13 cellular contexts compared by ENCODE assay signal in the genomic region with DNA sequence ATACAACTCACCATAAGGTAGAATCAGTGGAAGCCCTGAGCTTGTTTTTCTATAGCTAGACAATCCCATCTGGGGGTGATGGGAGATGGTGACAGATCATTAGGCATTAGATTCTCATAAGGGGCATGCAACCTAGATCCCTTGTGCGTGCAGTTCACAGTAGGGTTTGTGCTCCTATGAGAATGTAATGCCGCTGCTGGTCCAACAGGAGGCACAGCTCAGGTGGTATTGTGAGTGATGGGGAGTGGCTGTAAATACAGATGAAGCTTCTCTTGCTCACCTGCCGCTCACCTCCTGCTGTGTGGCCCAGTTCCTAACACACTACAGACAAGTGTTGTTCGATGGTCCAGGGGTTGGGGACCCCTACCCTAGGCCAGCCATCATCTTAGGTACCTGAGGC. TPM values are rescaled to one million over a fixed set of nuclear protein-coding genes. Genes with fewer than 3 reads are reported as not detected.
DNase-seq lines count a peak whose midpoint lies in the region; ATAC-seq and TF ChIP-seq lines count a peak whose summit lies in the region.
"Had no signal": no experiment of that assay in that cellular context is flagged by ENCODE, and none has a peak within 500 bp of the region (broad histone marks: within the 10 kb centered on the region; RNA-seq: fewer than 3 reads in every experiment).

No MANE protein-coding gene starts in this region.

- no peaks in the 10 kb centered on the region for H3K9me3 Mint-ChIP-seq in effector memory CD8-positive, alpha-beta T cell
- no peaks in the 10 kb centered on the region for H3K9me3 Mint-ChIP-seq in activated T-helper 2 cell treated with anti-CD3 and anti-CD28 coated beads, Interferon-gamma antibody, Interleukin-2, Interleukin-4, amounts not matched to agents 10 μg/mL and 5 μg/mL and 100 μg/mL, durations not matched to agents 14 hours and 24 hours and 36 hours

- H3K4me1 ChIP-seq in uterus: no peaks in the 10 kb centered on the region

- TF ChIP-seq CTCF in 22Rv1 (IDR thresholded peaks at IDR 0.05) (0 out of 2 replicates have a peak, but pooled peaks have one; percentile 16), uterus (IDR thresholded peaks at IDR 0.05) (no peak)

- H3K9me3 ChIP-seq in uterus: no peaks in the 10 kb centered on the region
- H3K9me3 ChIP-seq: heart right ventricle, testis had no signal

- H3K27me3 Mint-ChIP-seq in effector memory CD8-positive, alpha-beta T cell: peaks cover 25 to 26% of the 10 kb centered on the region in 2 donors
- H3K27me3 Mint-ChIP-seq in activated T-helper 2 cell treated with anti-CD3 and anti-CD28 coated beads, Interferon-gamma antibody, Interleukin-2, Interleukin-4, amounts not matched to agents 10 μg/mL and 5 μg/mL and 100 μg/mL, durations not matched to agents 14 hours and 24 hours and 36 hours (ENCODE audit: low read depth): peaks cover 2% of the 10 kb centered on the region

- no peaks in the 10 kb centered on the region for H3K27me3 ChIP-seq in uterus
- H3K27me3 ChIP-seq: testis had no signal

- peak; percentile 32 for ATAC-seq in effector memory CD8-positive, alpha-beta T cell (replicated peaks)
- ATAC-seq in HG03439 (IDR thresholded peaks at IDR 0.05; ENCODE audit: unreplicated experiment): no peak
- ATAC-seq: heart right ventricle had no signal

- no peaks in the 10 kb centered on the region for H3K36me3 Mint-ChIP-seq in effector memory CD8-positive, alpha-beta T cell (ENCODE audit: insufficient read depth)
- no peaks in the 10 kb centered on the region for H3K36me3 Mint-ChIP-seq in activated T-helper 2 cell treated with anti-CD3 and anti-CD28 coated beads, Interferon-gamma antibody, Interleukin-2, Interleukin-4, amounts not matched to agents 10 μg/mL and 5 μg/mL and 100 μg/mL, durations not matched to agents 14 hours and 24 hours and 36 hours (ENCODE audit: low read depth)

- DNase-seq in ELF-1 (ENCODE audit: low read depth, low spot score) (peak; percentile 4), NAMALWA (ENCODE audit: low spot score) (peak; percentile 15), UCSD-AML1 (lab: John Stamatoyannopoulos, UW; ENCODE audit: unreplicated experiment) (no peak), uterus (no peak)
- peak in 1 of 3 experiments; percentile 4 for DNase-seq in effector memory CD8-positive, alpha-beta T cell
- no peak for DNase-seq in activated T-helper 2 cell treated with anti-CD3 and anti-CD28 coated beads, Interferon-gamma antibody, Interleukin-2, Interleukin-4, amounts not matched to agents 10 μg/mL and 5 μg/mL and 100 μg/mL, durations not matched to agents 14 hours and 24 hours and 36 hours (ENCODE audit: low spot score)
- DNase-seq: activated CD4-positive, CD25-positive, alpha-beta regulatory T cell treated with anti-CD3 and anti-CD28 coated beads, Interleukin-2, amount 50 U/mL, for 72 hours; DMS153; heart right ventricle; NCI-H1105 treated with DMSO at 0.1 percent for 48 hours; testis had no signal

- no peak overlapping the region for H3K27ac ChIP-seq in 22Rv1
- no peak overlapping the region for H3K27ac ChIP-seq in uterus
- H3K27ac ChIP-seq: heart right ventricle, testis had no signal

- H3K36me3 ChIP-seq in uterus: no peaks in the 10 kb centered on the region
- H3K36me3 ChIP-seq: heart right ventricle had no signal

- intact Hi-C loops in activated T-helper 2 cell treated with anti-CD3 and anti-CD28 coated beads, Interferon-gamma antibody, Interleukin-2, Interleukin-4, amounts not matched to agents 10 μg/mL and 5 μg/mL and 100 μg/mL, durations not matched to agents 14 hours and 24 hours and 36 hours (cut with micrococcal nuclease): loop anchor here (10.0 kb wide), 2 partner anchors 618 to 1008 kb away; a partner anchor contains a TSS
- intact Hi-C loops in uterus (cut with DNase I; ENCODE audit: low total_unique reads): no loop called here

- peaks cover 0 to under 1% of the 10 kb centered on the region in 2 donors for H3K4me1 Mint-ChIP-seq in effector memory CD8-positive, alpha-beta T cell (ENCODE audit: low read depth in 2 of 2)
- peaks cover 1% of the 10 kb centered on the region for H3K4me1 Mint-ChIP-seq in activated T-helper 2 cell treated with anti-CD3 and anti-CD28 coated beads, Interferon-gamma antibody, Interleukin-2, Interleukin-4, amounts not matched to agents 10 μg/mL and 5 μg/mL and 100 μg/mL, durations not matched to agents 14 hours and 24 hours and 36 hours (ENCODE audit: low read depth)

- no peak for TF ChIP-seq POLR2A in uterus (IDR thresholded peaks at IDR 0.05)

- no peak overlapping the region for H3K27ac Mint-ChIP-seq in effector memory CD8-positive, alpha-beta T cell
- H3K27ac Mint-ChIP-seq in activated T-helper 2 cell treated with anti-CD3 and anti-CD28 coated beads, Interferon-gamma antibody, Interleukin-2, Interleukin-4, amounts not matched to agents 10 μg/mL and 5 μg/mL and 100 μg/mL, durations not matched to agents 14 hours and 24 hours and 36 hours: no peak overlapping the region

- no peak overlapping the region for H3K4me3 Mint-ChIP-seq in effector memory CD8-positive, alpha-beta T cell
- H3K4me3 Mint-ChIP-seq in activated T-helper 2 cell treated with anti-CD3 and anti-CD28 coated beads, Interferon-gamma antibody, Interleukin-2, Interleukin-4, amounts not matched to agents 10 μg/mL and 5 μg/mL and 100 μg/mL, durations not matched to agents 14 hours and 24 hours and 36 hours (ENCODE audit: low read depth): no peak overlapping the region

- H3K4me3 ChIP-seq in uterus: no peak overlapping the region
- H3K4me3 ChIP-seq: heart right ventricle, testis had no signal

RNA-seq across cellular contexts. Expression of a gene that starts 5.9 kb away (rescaled TPM):
- total RNA-seq in activated T-helper 2 cell treated with anti-CD3 and anti-CD28 coated beads, Interferon-gamma antibody, Interleukin-2, Interleukin-4, amounts not matched to agents 10 μg/mL and 5 μg/mL and 100 μg/mL, durations not matched to agents 14 hours and 24 hours and 36 hours: 17.7 and 19.6 TPM in 2 replicates
- total RNA-seq in uterus: 10 to 100 TPM in 2 of 4 donors, 1 to 10 TPM in 2; 2.8 to 31.5 (median 12.4) TPM

Comparison
In these comparisons a context has a peak if more than half of its experiments do, and no peak if none do; other contexts are left out.
1. DNase-seq: peak in ELF-1 (single experiment) and NAMALWA (single experiment); none in UCSD-AML1 (single experiment), activated T-helper 2 cell treated with anti-CD3 and anti-CD28 coated beads, Interferon-gamma antibody, Interleukin-2, Interleukin-4, amounts not matched to agents 10 μg/mL and 5 μg/mL and 100 μg/mL, durations not matched to agents 14 hours and 24 hours and 36 hours (single experiment) and uterus (0 of 2).